8 cellular contexts compared by ENCODE assay signal in the genomic region with DNA sequence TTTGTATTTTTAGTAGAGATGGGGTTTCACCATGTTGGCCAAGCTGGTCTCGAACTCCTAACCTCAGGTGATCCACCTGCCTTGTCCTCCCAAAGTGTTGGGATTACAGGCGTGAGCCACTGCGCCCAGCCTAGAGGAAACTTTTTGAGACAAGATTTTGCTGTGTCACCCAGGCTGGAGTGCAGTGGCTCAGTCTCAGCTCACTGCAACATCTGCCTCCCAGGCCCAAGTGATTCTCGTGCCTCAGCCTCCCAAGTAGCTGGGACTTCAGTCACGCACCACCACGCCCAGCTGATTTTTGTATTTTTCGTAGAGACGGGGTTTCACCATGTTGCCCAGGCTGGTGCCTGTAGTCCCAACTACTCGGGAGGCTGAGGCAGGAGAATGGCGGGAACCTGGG. TPM values are rescaled to one million over a fixed set of nuclear protein-coding genes. Genes with fewer than 3 reads are reported as not detected.
DNase-seq lines count a peak whose midpoint lies in the region; ATAC-seq, FAIRE-seq and TF ChIP-seq lines count a peak whose summit lies in the region.
"Not testable (repeated sequence)": the region's sequence is repeated elsewhere in the genome, so short reads cannot be mapped to it uniquely, and the experiment has no call there.
"Had no signal": no experiment of that assay in that cellular context is flagged by ENCODE, and none has a peak within 500 bp of the region (broad histone marks: within the 10 kb centered on the region; RNA-seq: fewer than 3 reads in every experiment).

No MANE protein-coding gene starts in this region.

- not testable (repeated sequence) for TF ChIP-seq POLR2A in A549 (IDR thresholded peaks at IDR 0.05; ENCODE audit: low read length); H1 (IDR thresholded peaks at IDR 0.05; ENCODE audit: control extremely low read depth in 1 of 2, low read depth in 2 of 2, low read length in 2 of 2); esophagus muscularis mucosa (IDR thresholded peaks at IDR 0.05; ENCODE audit: low read depth)
- TF ChIP-seq POLR2A in K562 (conservative IDR thresholded peaks at IDR 0.05) = 0 out of 2 replicates have a peak, but pooled peaks have one; percentile 17

- not testable (repeated sequence) for FAIRE-seq in A549 (lab: Jason Lieb, UNC); K562 (lab: Jason Lieb, UNC); H1 (lab: Jason Lieb, UNC)

- H4K91ac ChIP-seq in H1 (replicated peaks; ENCODE audit: insufficient read length, low read length); mesenchymal stem cell (ENCODE audit: low read length); trophoblast cell (ENCODE audit: low read depth, low read length): not testable (repeated sequence)

- H3K27me3 ChIP-seq in K562 (ENCODE audit: control insufficient read depth in 2 of 2, insufficient read depth in 2 of 2, low read length in 2 of 2); H1 (replicated peaks in 1 of 4; ENCODE audit: control insufficient read depth in 3 of 4, extremely low read depth in 1 of 4, insufficient read depth in 3 of 4, low read length in 3 of 4); esophagus muscularis mucosa; mesenchymal stem cell (ENCODE audit: control insufficient read depth in 1 of 2, insufficient read depth in 1 of 2, low read length in 2 of 2); trophoblast cell (ENCODE audit: insufficient read depth, low read length): not testable (repeated sequence)

- H3K56ac ChIP-seq in H1 (replicated peaks; ENCODE audit: insufficient read length, low read depth, low read length) = not testable (repeated sequence)

- peaks cover 11% of the 10 kb centered on the region for H3K79me1 ChIP-seq in H1 (ENCODE audit: low read depth, low read length)
- peaks cover 11% of the 10 kb centered on the region for H3K79me1 ChIP-seq in mesenchymal stem cell (replicated peaks; ENCODE audit: low read length, poor library complexity, severe bottlenecking)
- not testable (repeated sequence) for H3K79me1 ChIP-seq in trophoblast cell (ENCODE audit: low read length)

- not testable (repeated sequence) for H2BK20ac ChIP-seq in H1 (ENCODE audit: low read length)

- not testable (repeated sequence) for H2BK5ac ChIP-seq in H1 (ENCODE audit: low read depth, low read length); mesenchymal stem cell (ENCODE audit: low read depth, low read length, poor library complexity, severe bottlenecking); trophoblast cell (ENCODE audit: low read depth, low read length, poor library complexity)

- H4K12ac ChIP-seq in trophoblast cell (ENCODE audit: low read depth, low read length) = not testable (repeated sequence)

- H2BK15ac ChIP-seq in H1 (ENCODE audit: low read length); mesenchymal stem cell (ENCODE audit: low read depth, poor library complexity, severe bottlenecking): not testable (repeated sequence)

- in situ Hi-C loops in K562 (cut with MboI) = not testable (repeated sequence)

- H3K79me2 ChIP-seq in K562 (ENCODE audit: control insufficient read depth, insufficient read depth, low read length) (peaks cover 97% of the 10 kb centered on the region), H1 (ENCODE audit: control insufficient read depth in 1 of 2, insufficient read depth in 2 of 2, low read length in 2 of 2) (peaks cover 33 to 97% of the 10 kb centered on the region in 2 experiments)
- H3K79me2 ChIP-seq in trophoblast cell (ENCODE audit: control insufficient read depth, insufficient read depth, low read length, poor library complexity) = not testable (repeated sequence)

- CTCF ChIA-PET in A549 (lab: Yijun Ruan, JAX) = interaction anchor here (1.4 to 1.7 kb wide), 2 partner anchors 10 to 11 kb away, joined by 5 to 6 read pairs; partner anchors contain the start of gene IPO9
- CTCF ChIA-PET in K562 (lab: Yijun Ruan, JAX; ENCODE audit: low intra/inter-chr PET ratio) = interaction anchor here (1.0 kb wide), 1 partner anchor 13 kb away, joined by 3 read pairs; no protein-coding TSS in a partner anchor
- CTCF ChIA-PET in H1 (lab: Charles Lee; ENCODE audit: partially characterized antibody) = interaction anchor here (1.1 to 1.2 kb wide), 2 partner anchors 57 to 102 kb away, joined by 5 to 7 read pairs; no protein-coding TSS in a partner anchor

- not testable (repeated sequence) for H2AK5ac ChIP-seq in H1 (ENCODE audit: low read depth, low read length); mesenchymal stem cell (ENCODE audit: low read length, severe bottlenecking); trophoblast cell (ENCODE audit: low read length)

- intact Hi-C loops in K562 (cut with micrococcal nuclease); esophagus muscularis mucosa (cut with DNase I): not testable (repeated sequence)

- H3K9ac ChIP-seq in K562 (ENCODE audit: insufficient read depth in 1 of 2, low read depth in 2 of 2, low read length in 2 of 2); H1 (replicated peaks in 1 of 4; ENCODE audit: extremely low read depth in 1 of 4, low read depth in 3 of 4, low read length in 3 of 4); mesenchymal stem cell (ENCODE audit: low read length); trophoblast cell (ENCODE audit: low read length): not testable (repeated sequence)

- H2BK12ac ChIP-seq in H1 (ENCODE audit: low read depth, low read length); mesenchymal stem cell (ENCODE audit: low read length in 2 of 2); trophoblast cell (ENCODE audit: low read length): not testable (repeated sequence)

- not testable (repeated sequence) for TF ChIP-seq EP300 in A549 (IDR thresholded peaks at IDR 0.05); K562 (IDR thresholded peaks at IDR 0.05; ENCODE audit: low read length); H1 (IDR thresholded peaks at IDR 0.05; ENCODE audit: borderline replicate concordance in 1 of 2, low read depth in 2 of 2, low read length in 2 of 2); esophagus muscularis mucosa (IDR thresholded peaks at IDR 0.05)

- TF ChIP-seq CTCF in A549 (IDR thresholded peaks at IDR 0.05); K562 (IDR thresholded peaks at IDR 0.05 in 2 of 3, conservative IDR thresholded peaks at IDR 0.05 in 1 of 3; ENCODE audit: insufficient read depth in 2 of 3, low read depth in 1 of 3, low read length in 3 of 3); H1 (IDR thresholded peaks at IDR 0.05; ENCODE audit: control extremely low read depth in 1 of 3, insufficient read depth in 1 of 3, low read depth in 1 of 3, low read length in 3 of 3); esophagus muscularis mucosa (IDR thresholded peaks at IDR 0.05): not testable (repeated sequence)

- not testable (repeated sequence) for H4K20me1 ChIP-seq in K562 (replicated peaks; ENCODE audit: control insufficient read depth, insufficient read depth, low read length)
- peaks cover 17 to 21% of the 10 kb centered on the region in 2 experiments for H4K20me1 ChIP-seq in H1 (replicated peaks in 1 of 2; ENCODE audit: control insufficient read depth in 1 of 2, insufficient read depth in 2 of 2, low read length in 2 of 2)

- H3K23ac ChIP-seq in H1 (ENCODE audit: insufficient read length); mesenchymal stem cell (ENCODE audit: low read length in 2 of 2); trophoblast cell (ENCODE audit: low read length): not testable (repeated sequence)

- H3K4me2 ChIP-seq in A549; K562 (ENCODE audit: insufficient read depth, low read length); H1 (ENCODE audit: insufficient read depth in 1 of 2, low read depth in 2 of 2, low read length in 2 of 2); mesenchymal stem cell (ENCODE audit: low read length, poor library complexity, severe bottlenecking); trophoblast cell (ENCODE audit: low read length): not testable (repeated sequence)

- TF ChIP-seq RAD21 in A549 (conservative IDR thresholded peaks at IDR 0.05 in 1 of 2, IDR thresholded peaks at IDR 0.05 in 1 of 2); K562 (CRISPR knock-in tag; conservative IDR thresholded peaks at IDR 0.05 in 1 of 2, IDR thresholded peaks at IDR 0.05 in 1 of 2); H1 (IDR thresholded peaks at IDR 0.05 in 1 of 2, conservative IDR thresholded peaks at IDR 0.05 in 1 of 2; ENCODE audit: low read depth in 2 of 2, low read length in 2 of 2): not testable (repeated sequence)

- not testable (repeated sequence) for H4K5ac ChIP-seq in H1 (ENCODE audit: insufficient read length, low read depth, low read length)

- H3K27ac ChIP-seq in A549 = 0 out of 6 replicates have a peak overlapping the region, but pooled peaks of 1 of the 2 experiments have one; percentile 13
- not testable (repeated sequence) for H3K27ac ChIP-seq in K562 (ENCODE audit: extremely low read depth, low read depth, low read length); H1 (ENCODE audit: low read depth, low read length); esophagus muscularis mucosa (replicated peaks in 1 of 4); mesenchymal stem cell (ENCODE audit: low read length, poor library complexity, severe bottlenecking); trophoblast cell (ENCODE audit: low read depth, low read length)

- not testable (repeated sequence) for H3K23me2 ChIP-seq in H1 (ENCODE audit: low read depth, low read length)

- not testable (repeated sequence) for H3K4ac ChIP-seq in H1 (replicated peaks; ENCODE audit: insufficient read length, low read depth, low read length); mesenchymal stem cell (ENCODE audit: low read depth in 1 of 2, low read length in 2 of 2); trophoblast cell (ENCODE audit: low read depth, low read length)

- H3K4me3 ChIP-seq in A549; K562; H1 (ENCODE audit: extremely low read depth in 1 of 4, insufficient read depth in 2 of 4, low read depth in 3 of 4, low read length in 4 of 4); esophagus muscularis mucosa; mesenchymal stem cell (ENCODE audit: insufficient read depth in 1 of 2, low read depth in 1 of 2, low read length in 2 of 2); trophoblast cell (ENCODE audit: low read depth, low read length): not testable (repeated sequence)

- peaks cover 14% of the 10 kb centered on the region for H3K4me1 ChIP-seq in A549
- H3K4me1 ChIP-seq in K562 (replicated peaks in 1 of 2; ENCODE audit: control insufficient read depth in 2 of 2, insufficient read depth in 2 of 2, low read length in 2 of 2) = peaks cover 10 to 17% of the 10 kb centered on the region in 2 experiments; a peak in 4 of 5 replicates
- not testable (repeated sequence) for H3K4me1 ChIP-seq in H1 (replicated peaks in 1 of 4; ENCODE audit: control insufficient read depth in 3 of 4, insufficient read depth in 4 of 4, low read length in 3 of 4); mesenchymal stem cell (ENCODE audit: control insufficient read depth, insufficient read depth, low read depth, low read length); trophoblast cell (ENCODE audit: control insufficient read depth in 1 of 2, insufficient read depth in 2 of 2, low read length in 2 of 2)
- H3K4me1 ChIP-seq in esophagus muscularis mucosa = peaks cover 0 to 17% (median 8%) of the 10 kb centered on the region in 4 donors

- not testable (repeated sequence) for H3K9me1 ChIP-seq in K562 (ENCODE audit: control insufficient read depth, insufficient read depth, low read length)

- not testable (repeated sequence) for H4K8ac ChIP-seq in H1 (ENCODE audit: extremely low read depth, insufficient read depth, low read length); trophoblast cell (ENCODE audit: low read depth, low read length)
- H4K8ac ChIP-seq in mesenchymal stem cell (ENCODE audit: low read length) = peak overlapping the region; percentile 64

- not testable (repeated sequence) for H3K18ac ChIP-seq in H1 (ENCODE audit: extremely low read depth, low read length); mesenchymal stem cell (ENCODE audit: low read depth in 1 of 2, low read length in 2 of 2)
- H3K18ac ChIP-seq in trophoblast cell (ENCODE audit: low read length) = peak overlapping the region; percentile 18

- ATAC-seq in A549 = not testable (repeated sequence)
- peak; percentile 67 for ATAC-seq in K562

- BruUV-seq in K562 (replicated peaks; lab: Mats Ljungman, UMichigan) = not testable (repeated sequence)

- not testable (repeated sequence) for H3K14ac ChIP-seq in H1 (ENCODE audit: insufficient read length); mesenchymal stem cell (ENCODE audit: low read length in 2 of 2); trophoblast cell (ENCODE audit: low read length)

- not testable (repeated sequence) for H2AFZ ChIP-seq in K562 (ENCODE audit: low read depth, low read length); H1 (ENCODE audit: low read length); mesenchymal stem cell (ENCODE audit: low read depth, low read length); trophoblast cell (ENCODE audit: insufficient read depth, low read length, poor library complexity)

- not testable (repeated sequence) for H2BK120ac ChIP-seq in H1 (replicated peaks; ENCODE audit: low read depth, low read length); mesenchymal stem cell (ENCODE audit: low read depth, low read length); trophoblast cell (ENCODE audit: insufficient read depth, low read length, poor library complexity)

- POLR2A ChIA-PET in A549 (lab: Yijun Ruan, JAX); H1 (lab: Charles Lee; ENCODE audit: partially characterized antibody): not testable (repeated sequence)
- POLR2A ChIA-PET in K562 (lab: Yijun Ruan, JAX) = interaction anchor here (0.8 to 3.0 kb wide), 4 partner anchors 9 to 12 kb away, joined by 3 to 13 read pairs (median 7); partner anchors contain the start of gene IPO9

- H3K9me3 ChIP-seq in A549; K562 (replicated peaks; ENCODE audit: control insufficient read depth, insufficient read depth, low read depth, low read length); H1 (ENCODE audit: insufficient read depth in 2 of 2, low read depth in 1 of 2, low read length in 1 of 2); esophagus muscularis mucosa; mesenchymal stem cell (ENCODE audit: control insufficient read depth, low read length); trophoblast cell (ENCODE audit: insufficient read depth, low read depth, low read length): not testable (repeated sequence)

- 90% methylated on average over 10 of the region's 10 CpGs for WGBS in A549 (ENCODE audit: missing lambda C conversion rate)
- 56% methylated on average over 10 of the region's 10 CpGs for WGBS in K562 (ENCODE audit: insufficient coverage, low coverage, missing lambda C conversion rate)
- 93% methylated on average over 8 of the region's 10 CpGs; no CpG with 5 or more reads in 1 of the 2 experiments for WGBS in H1 (ENCODE audit: extremely low coverage in 1 of 2, insufficient coverage in 1 of 2, insufficient read length in 1 of 2, insufficient replicate concordance in 2 of 2, low coverage in 1 of 2, low lambda C conversion rate in 2 of 2, missing lambda C conversion rate in 1 of 2), 2 experiments
- 98% methylated on average over 10 of the region's 10 CpGs for WGBS in esophagus muscularis mucosa
- WGBS in mesenchymal stem cell = 97% methylated on average over 9 of the region's 10 CpGs
- no CpG with 5 or more reads among the region's 10 CpGs for WGBS in trophoblast cell (ENCODE audit: extremely low coverage, insufficient coverage, insufficient read length)

- not testable (repeated sequence) for DNase-seq in A549 (ENCODE audit: low read depth in 1 of 2, low spot score in 1 of 2); H1 (ENCODE audit: low read depth in 1 of 2, low spot score in 2 of 2); mesenchymal stem cell; trophoblast cell
- DNase-seq in K562 (ENCODE audit: extremely low read depth in 1 of 4, low spot score in 3 of 4) = peak in 1 of 4 experiments; percentile 58
- peak; percentile 24 for DNase-seq in esophagus muscularis mucosa (ENCODE audit: extremely low spot score)

- peaks cover 59% of the 10 kb centered on the region for H3K36me3 ChIP-seq in K562 (ENCODE audit: control insufficient read depth, insufficient read depth, low read length)
- not testable (repeated sequence) for H3K36me3 ChIP-seq in H1 (ENCODE audit: control insufficient read depth in 2 of 4, insufficient read depth in 4 of 4, low read length in 3 of 4); esophagus muscularis mucosa; trophoblast cell (ENCODE audit: control insufficient read depth in 1 of 2, insufficient read depth in 2 of 2, low read length in 2 of 2)
- peaks cover 6 to 15% of the 10 kb centered on the region in 2 experiments for H3K36me3 ChIP-seq in mesenchymal stem cell (ENCODE audit: control insufficient read depth in 1 of 2, insufficient read depth in 2 of 2, low read depth in 1 of 2, low read length in 2 of 2)

RNA-seq across cellular contexts. Expression of gene IPO9, which starts 10.1 kb away (rescaled TPM):
- polyA plus RNA-seq in A549 (2011; rRNA removed) (72.3 and 77.5 TPM in 2 replicates), A549 (2017; fragmentation: RNase III; extraction: RNeasy Plus Mini Kit Qiagen cat#74134 plus additional on column Dnase treatment) (40.0 to 40.3 TPM (median 40.1 TPM) in 3 replicates), K562 (2011; rRNA removed) (61.7 and 78.6 TPM in 2 replicates), K562 (2014; fragmentation: Illumina TruSeq; extraction: Trizol) (47.9 and 59.2 TPM in 2 replicates), K562 (2014; fragmentation: Nextera tagmentation; extraction: Ambion mirVana) (10 to 100 TPM; 28.1 to 49.6 TPM), K562 (2014; rRNA removed) (43.9 and 48.3 TPM in 2 replicates), H1 (2011; rRNA removed) (60.4 and 61.0 TPM in 2 replicates)
- 29.5 and 40.1 TPM in 2 replicates for polyA plus RNA-seq in A549 (2012; cell fraction: cytosol; rRNA removed)
- 37.5 and 45.8 TPM in 2 replicates for polyA plus RNA-seq in A549 (2012; cell fraction: nucleus; rRNA removed)
- polyA minus RNA-seq in A549 (2011; rRNA and poly(A)+ RNA removed) = 53.3 and 53.9 TPM in 2 replicates
- total RNA-seq in K562 (2011; cell fraction: chromatin; rRNA removed; ENCODE audit: low replicate concordance) = 97.9 and 100 TPM in 2 replicates
- 46.0 and 50.0 TPM in 2 replicates for total RNA-seq in K562 (2011; cell fraction: nucleolus; rRNA removed)
- total RNA-seq in K562 (2011; cell fraction: nucleoplasm; rRNA removed) = 63.2 and 72.2 TPM in 2 replicates
- total RNA-seq in K562 (2014; rRNA removed) (37.2 and 38.8 TPM in 2 replicates), K562 (2014; rRNA removed; fragmentation: Illumina TruSeq; extraction: Trizol) (27.9 and 33.2 TPM in 2 replicates), K562 (2015; rRNA removed; fragmentation: Illumina TruSeq; extraction: Trizol) (35.8 and 36.4 TPM in 2 replicates), K562 (2021) (75.0 and 82.2 TPM in 2 replicates), esophagus muscularis mucosa (10 to 100 TPM; 17.4 to 31.8 (median 23.1) TPM)
- polyA plus RNA-seq in K562 (2011; cell fraction: cytosol; rRNA removed) = 42.7 and 44.2 TPM in 2 replicates
- polyA plus RNA-seq in K562 (2011; cell fraction: nucleus; rRNA removed) = 109 and 150 TPM in 2 replicates
- 41.1 and 44.6 TPM in 2 replicates for polyA plus RNA-seq in K562 (2012)
- polyA minus RNA-seq in K562 (2011; rRNA and poly(A)+ RNA removed) = 56.5 and 76.0 TPM in 2 replicates
- polyA minus RNA-seq in K562 (2011; cell fraction: cytosol; rRNA and poly(A)+ RNA removed) = 28.3 and 31.7 TPM in 2 replicates
- polyA minus RNA-seq in K562 (2011; cell fraction: nucleus; rRNA and poly(A)+ RNA removed) = 32.9 and 42.8 TPM in 2 replicates
- 122 and 124 TPM in 2 replicates for total RNA-seq in H1 (2021; fragmentation: NEBNext Ultra II Directional; extraction: Animal tissue kit (Norgen Biotek cat#: 25700))
- 52.6 TPM for polyA plus RNA-seq in H1 (2011; cell fraction: cytosol; rRNA removed)
- polyA plus RNA-seq in H1 (2011; cell fraction: nucleus; rRNA removed) = 86.1 TPM
- 54.4 to 90.7 TPM (median 74.8 TPM) in 4 replicates for polyA plus RNA-seq in H1 (2012, experiment 1 of 2)
- polyA plus RNA-seq in H1 (2012, experiment 2 of 2) = 10.5 TPM
- polyA plus RNA-seq in H1 (2013, experiment 1 of 2) = 49.5 TPM
- polyA plus RNA-seq in H1 (2013, experiment 2 of 2) = 50.6 TPM
- polyA minus RNA-seq in H1 (2011; rRNA and poly(A)+ RNA removed) = 108 and 162 TPM in 2 replicates
- polyA minus RNA-seq in H1 (2011; cell fraction: cytosol; rRNA and poly(A)+ RNA removed) = 54.3 TPM
- polyA minus RNA-seq in H1 (2011; cell fraction: nucleus; rRNA and poly(A)+ RNA removed) = 55.7 TPM
- polyA plus RNA-seq in mesenchymal stem cell (2013, experiment 1 of 2) = 30.8 TPM
- polyA plus RNA-seq in mesenchymal stem cell (2013, experiment 2 of 2) = 34.0 TPM
- polyA plus RNA-seq in trophoblast cell (2013) = 41.3 and 42.6 TPM in 2 replicates

RNA-seq across cellular contexts. Expression of gene SHISA4, which starts 49.6 kb away (rescaled TPM):
- polyA plus RNA-seq in A549 (2011; rRNA removed) (10.0 and 13.8 TPM in 2 replicates), A549 (2017; fragmentation: RNase III; extraction: RNeasy Plus Mini Kit Qiagen cat#74134 plus additional on column Dnase treatment) (10.6 to 15.0 TPM (median 14.4 TPM) in 3 replicates), K562 (2011; rRNA removed) (0.95 and 1.2 TPM in 2 replicates), K562 (2014; fragmentation: Illumina TruSeq; extraction: Trizol) (0.27 and 0.75 TPM in 2 replicates), K562 (2014; fragmentation: Nextera tagmentation; extraction: Ambion mirVana) (not detected), K562 (2014; rRNA removed) (0.73 and 0.81 TPM in 2 replicates), H1 (2011; rRNA removed) (28.9 and 36.0 TPM in 2 replicates)
- 14.8 and 20.2 TPM in 2 replicates for polyA plus RNA-seq in A549 (2012; cell fraction: cytosol; rRNA removed)
- polyA plus RNA-seq in A549 (2012; cell fraction: nucleus; rRNA removed) = 14.9 and 15.3 TPM in 2 replicates
- 10.2 and 18.1 TPM in 2 replicates for polyA minus RNA-seq in A549 (2011; rRNA and poly(A)+ RNA removed)
- total RNA-seq in K562 (2011; cell fraction: chromatin; rRNA removed; ENCODE audit: low replicate concordance) = 0.74 and 2.5 TPM in 2 replicates
- total RNA-seq in K562 (2011; cell fraction: nucleolus; rRNA removed) = 1.8 and 3.3 TPM in 2 replicates
- total RNA-seq in K562 (2011; cell fraction: nucleoplasm; rRNA removed) = 2.2 and 3.8 TPM in 2 replicates
- total RNA-seq in K562 (2014; rRNA removed) (0.68 and 1.0 TPM in 2 replicates), K562 (2014; rRNA removed; fragmentation: Illumina TruSeq; extraction: Trizol) (0.15 TPM in 1 of 2 replicates, not detected in the other), K562 (2015; rRNA removed; fragmentation: Illumina TruSeq; extraction: Trizol) (0.19 and 0.43 TPM in 2 replicates), K562 (2021) (0.40 and 0.84 TPM in 2 replicates), esophagus muscularis mucosa (10 to 100 TPM; 20.3 to 31.0 (median 28.5) TPM)
- 1.3 and 5.2 TPM in 2 replicates for polyA plus RNA-seq in K562 (2011; cell fraction: cytosol; rRNA removed)
- 1.3 and 4.0 TPM in 2 replicates for polyA plus RNA-seq in K562 (2011; cell fraction: nucleus; rRNA removed)
- 0.74 and 2.6 TPM in 2 replicates for polyA plus RNA-seq in K562 (2012)
- 0.21 and 1.1 TPM in 2 replicates for polyA minus RNA-seq in K562 (2011; rRNA and poly(A)+ RNA removed)
- not detected in 2 replicates for polyA minus RNA-seq in K562 (2011; cell fraction: cytosol; rRNA and poly(A)+ RNA removed)
- polyA minus RNA-seq in K562 (2011; cell fraction: nucleus; rRNA and poly(A)+ RNA removed) = 0.54 and 1.1 TPM in 2 replicates
- total RNA-seq in H1 (2021; fragmentation: NEBNext Ultra II Directional; extraction: Animal tissue kit (Norgen Biotek cat#: 25700)) = 7.8 and 9.0 TPM in 2 replicates
- polyA plus RNA-seq in H1 (2011; cell fraction: cytosol; rRNA removed) = 17.8 TPM
- 22.1 TPM for polyA plus RNA-seq in H1 (2011; cell fraction: nucleus; rRNA removed)
- 5.1 to 13.0 TPM (median 12.0 TPM) in 4 replicates for polyA plus RNA-seq in H1 (2012, experiment 1 of 2)
- polyA plus RNA-seq in H1 (2012, experiment 2 of 2) = 15.8 TPM
- polyA plus RNA-seq in H1 (2013, experiment 1 of 2) = 8.7 TPM
- polyA plus RNA-seq in H1 (2013, experiment 2 of 2) = 9.9 TPM
- polyA minus RNA-seq in H1 (2011; rRNA and poly(A)+ RNA removed) = 7.3 and 7.7 TPM in 2 replicates
- 5.1 TPM for polyA minus RNA-seq in H1 (2011; cell fraction: cytosol; rRNA and poly(A)+ RNA removed)
- 2.7 TPM for polyA minus RNA-seq in H1 (2011; cell fraction: nucleus; rRNA and poly(A)+ RNA removed)
- 32.9 TPM for polyA plus RNA-seq in mesenchymal stem cell (2013, experiment 1 of 2)
- polyA plus RNA-seq in mesenchymal stem cell (2013, experiment 2 of 2) = 33.3 TPM
- 14.7 and 15.2 TPM in 2 replicates for polyA plus RNA-seq in trophoblast cell (2013)
- total RNA-seq: B cell; CD8-positive, alpha-beta T cell had no signal
